ENCODE assay signal across 11 cellular contexts in genomic region chr3:20023663-20024417, GRCh38. TPM values are rescaled to one million over a fixed set of nuclear protein-coding genes. Genes with fewer than 3 reads are reported as not detected.
DNase-seq lines count a peak whose midpoint lies in the region; ATAC-seq and TF ChIP-seq lines count a peak whose summit lies in the region.
"Had no signal": no experiment of that assay in that cellular context is flagged by ENCODE, and none has a peak within 500 bp of the region (broad histone marks: within the 10 kb centered on the region; RNA-seq: fewer than 3 reads in every experiment).

No MANE protein-coding gene starts in this region.

- no peak for ATAC-seq in thoracic aorta (ENCODE audit: insufficient number of reproducible peaks, low FRiP score, low read depth)
- ATAC-seq in GM18520 (IDR thresholded peaks at IDR 0.05; ENCODE audit: unreplicated experiment): no peak
- no peak for ATAC-seq in GM19397 (IDR thresholded peaks at IDR 0.05; ENCODE audit: unreplicated experiment)

- TF ChIP-seq CTCF in mesothelial cell of epicardium (IDR thresholded peaks at IDR 0.05; ENCODE audit: unreplicated experiment) (no peak), thoracic aorta (IDR thresholded peaks at IDR 0.05) (no peak)

- H3K27me3 ChIP-seq in ectodermal cell (ENCODE audit: control insufficient read depth, insufficient read depth, low read length, poor library complexity, severe bottlenecking): no peaks in the 10 kb centered on the region
- H3K27me3 ChIP-seq in thoracic aorta (replicated peaks; ENCODE audit: insufficient read depth): no peaks in the 10 kb centered on the region

- H3K4me3 Mint-ChIP-seq in mesothelial cell of epicardium: no peak overlapping the region

- peak overlapping the region; percentile 13 for H3K27ac ChIP-seq in ectodermal cell (ENCODE audit: insufficient read depth, low read depth, low read length, poor library complexity, severe bottlenecking)
- peak overlapping the region; percentile 18 to 36 for H3K27ac ChIP-seq in thoracic aorta
- H3K27ac ChIP-seq: HL-60 had no signal

- no peaks in the 10 kb centered on the region for H3K36me3 ChIP-seq in ectodermal cell (ENCODE audit: control insufficient read depth, insufficient read depth, low read length)
- no peaks in the 10 kb centered on the region for H3K36me3 ChIP-seq in thoracic aorta

- no peaks in the 10 kb centered on the region for H3K27me3 Mint-ChIP-seq in mesothelial cell of epicardium (ENCODE audit: low read depth)

- DNase-seq in OCI-M1 (lab: John Stamatoyannopoulos, UW) (peak; percentile 75), mesothelial cell of epicardium (ENCODE audit: low spot score in 2 of 2, unreplicated experiment in 2 of 2) (no peak), thoracic aorta (ENCODE audit: low spot score) (no peak), NCI-H2171 (lab: John Stamatoyannopoulos, UW) (no peak), NCI-H128 (lab: John Stamatoyannopoulos, UW; ENCODE audit: unreplicated experiment) (no peak)
- DNase-seq: activated CD4-positive, CD25-positive, alpha-beta regulatory T cell had no signal

- no peaks in the 10 kb centered on the region for H3K9me3 ChIP-seq in ectodermal cell (ENCODE audit: control insufficient read depth, low read length)
- no peaks in the 10 kb centered on the region for H3K9me3 ChIP-seq in thoracic aorta

- peaks cover 5% of the 10 kb centered on the region for H3K4me1 ChIP-seq in ectodermal cell (ENCODE audit: control insufficient read depth, insufficient read depth, low read length)
- peaks cover 0 to 14% of the 10 kb centered on the region in 2 donors for H3K4me1 ChIP-seq in thoracic aorta (ENCODE audit: control insufficient read depth in 1 of 2, low read depth in 2 of 2)

- H3K27ac Mint-ChIP-seq in mesothelial cell of epicardium: peak overlapping the region; percentile 83

- no peaks in the 10 kb centered on the region for H3K36me3 Mint-ChIP-seq in mesothelial cell of epicardium

- H3K4me1 Mint-ChIP-seq in mesothelial cell of epicardium: peaks cover 16% of the 10 kb centered on the region

- no peaks in the 10 kb centered on the region for H3K9me3 Mint-ChIP-seq in mesothelial cell of epicardium

- 93 to 94% methylated on average over 2 of the region's 2 CpGs for WGBS in ectodermal cell, 2 experiments

- H3K4me3 ChIP-seq in ectodermal cell (ENCODE audit: insufficient read depth, low read depth, low read length) (no peak overlapping the region), thoracic aorta (no peak overlapping the region)

RNA-seq across cellular contexts. Expression of gene PP2D1, which starts 11.8 kb away (rescaled TPM):
- not detected for polyA plus RNA-seq in ectodermal cell (2013, experiment 1 of 4)
- polyA plus RNA-seq in ectodermal cell (2013, experiment 2 of 4): not detected
- polyA plus RNA-seq in ectodermal cell (2013, experiment 3 of 4): not detected
- not detected for polyA plus RNA-seq in ectodermal cell (2013, experiment 4 of 4)
- not detected in 3 replicates for total RNA-seq in mesothelial cell of epicardium
- total RNA-seq in thoracic aorta: not detected
- total RNA-seq: NCI-H460 had no signal

RNA-seq across cellular contexts. Expression of gene KAT2B, which starts 16.4 kb away (rescaled TPM):
- 6.7 TPM for polyA plus RNA-seq in ectodermal cell (2013, experiment 1 of 4)
- 8.4 TPM for polyA plus RNA-seq in ectodermal cell (2013, experiment 2 of 4)
- 5.9 TPM for polyA plus RNA-seq in ectodermal cell (2013, experiment 3 of 4)
- 8.8 TPM for polyA plus RNA-seq in ectodermal cell (2013, experiment 4 of 4)
- total RNA-seq in mesothelial cell of epicardium (4.2 to 7.8 TPM (median 6.2 TPM) in 3 replicates), thoracic aorta (10 to 100 TPM; 48.0 to 72.8 TPM)
